In the genomic region with DNA sequence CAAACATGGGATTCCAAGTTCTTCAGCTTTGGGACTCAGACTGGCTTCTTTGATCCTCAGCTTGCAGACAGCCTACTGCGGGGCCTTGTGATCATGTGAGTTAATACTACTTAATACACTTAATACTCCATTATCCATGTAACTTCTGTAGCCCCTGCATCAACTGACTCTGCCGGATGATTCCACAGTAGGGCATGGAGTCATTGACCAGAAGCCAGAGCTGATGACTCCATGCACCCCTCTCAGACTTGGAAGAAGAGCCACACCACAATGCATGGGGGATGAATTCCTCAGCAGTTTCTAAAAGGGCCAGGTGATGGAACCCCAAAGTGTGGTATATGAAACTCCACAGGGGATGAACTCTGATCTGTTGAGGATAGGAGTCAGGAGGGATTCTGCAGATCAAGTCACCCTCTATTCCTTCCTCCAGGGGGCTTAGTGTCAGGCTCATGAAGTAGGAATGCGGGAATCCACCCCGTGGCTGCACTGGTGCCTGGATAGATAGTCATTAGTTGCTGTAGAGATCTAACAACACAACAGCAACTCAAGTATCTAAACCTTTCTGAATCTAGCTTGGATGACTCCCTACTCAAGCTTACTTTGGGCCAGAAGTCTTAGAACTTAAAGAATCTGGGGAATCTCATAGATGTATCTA, we compare ENCODE assay signal across 13 cellular contexts.
"Had no signal": no experiment of that assay in that cellular context is flagged by ENCODE, and none has a peak within 500 bp of the region (broad histone marks: within the 10 kb centered on the region; RNA-seq: fewer than 3 reads in every experiment).

No MANE protein-coding gene starts in this region.

- H3K4me3 Mint-ChIP-seq: activated CD8-positive, alpha-beta T cell treated with anti-CD3 and anti-CD28 coated beads for 36 hours; activated T-helper 1 cell treated with anti-CD3 and anti-CD28 coated beads, Interleukin-12 subunit alpha, Interleukin-12 subunit beta, Interleukin-2, Interleukin-4 antibody, amounts not matched to agents 30 ng/mL and 10 ng/mL and 1 ng/mL, durations not matched to agents 14 hours and 24 hours and 36 hours; memory B cell had no signal

- DNase-seq: activated CD8-positive, alpha-beta T cell treated with anti-CD3 and anti-CD28 coated beads for 36 hours; activated naive CD4-positive, alpha-beta T cell; foreskin melanocyte; head of caudate nucleus; retina; stimulated activated CD4-positive, alpha-beta T cell treated with anti-CD3 and anti-CD28 coated beads, Interleukin-4, amount 100 ng/mL, for 4 hours; stomach; uterus had no signal

- H3K36me3 ChIP-seq: ascending aorta, stomach, thoracic aorta, uterus had no signal

- ATAC-seq: activated CD8-positive, alpha-beta T cell treated with anti-CD3 and anti-CD28 coated beads for 36 hours; left lobe of liver had no signal

- H3K9me3 Mint-ChIP-seq: activated CD8-positive, alpha-beta T cell treated with anti-CD3 and anti-CD28 coated beads for 36 hours; activated T-helper 1 cell treated with anti-CD3 and anti-CD28 coated beads, Interleukin-12 subunit alpha, Interleukin-12 subunit beta, Interleukin-2, Interleukin-4 antibody, amounts not matched to agents 30 ng/mL and 10 ng/mL and 1 ng/mL, durations not matched to agents 14 hours and 24 hours and 36 hours; memory B cell had no signal

- H3K4me1 ChIP-seq: ascending aorta, uterus had no signal

- H3K36me3 Mint-ChIP-seq: memory B cell had no signal

- H3K9me3 ChIP-seq: ascending aorta, thoracic aorta, uterus had no signal

- H3K27me3 ChIP-seq: ascending aorta, uterus had no signal

- H3K27ac Mint-ChIP-seq: activated CD8-positive, alpha-beta T cell treated with anti-CD3 and anti-CD28 coated beads for 36 hours; activated T-helper 1 cell treated with anti-CD3 and anti-CD28 coated beads, Interleukin-12 subunit alpha, Interleukin-12 subunit beta, Interleukin-2, Interleukin-4 antibody, amounts not matched to agents 30 ng/mL and 10 ng/mL and 1 ng/mL, durations not matched to agents 14 hours and 24 hours and 36 hours; memory B cell had no signal

- H3K27ac ChIP-seq: ascending aorta, stomach, thoracic aorta, uterus had no signal

- H3K4me3 ChIP-seq: ascending aorta, stomach, thoracic aorta, uterus had no signal
